ENCODE assay signal across 18 cellular contexts in genomic region chr3:125351152-125351551, GRCh38. TPM values are rescaled to one million over a fixed set of nuclear protein-coding genes. Genes with fewer than 3 reads are reported as not detected.
DNase-seq lines count a peak whose midpoint lies in the region; ATAC-seq and TF ChIP-seq lines count a peak whose summit lies in the region.
"Had no signal": no experiment of that assay in that cellular context is flagged by ENCODE, and none has a peak within 500 bp of the region (broad histone marks: within the 10 kb centered on the region; RNA-seq: fewer than 3 reads in every experiment).

No MANE protein-coding gene starts in this region.

- H3K27me3 Mint-ChIP-seq in stimulated activated naive CD8-positive, alpha-beta T cell treated with anti-CD3 and anti-CD28 coated beads, Interleukin-15, Interleukin-2, amounts not matched to agents 100 ng/mL and 50 ng/mL, for 24 hours: no peaks in the 10 kb centered on the region
- H3K27me3 Mint-ChIP-seq in HFFc6 (ENCODE audit: insufficient read depth) (no peaks in the 10 kb centered on the region; the same call in 1 of the 2 replicates), endothelial cell (ENCODE audit: unreplicated experiment) (no peaks in the 10 kb centered on the region), T-helper 17 cell (no peaks in the 10 kb centered on the region)
- H3K27me3 Mint-ChIP-seq in activated naive CD8-positive, alpha-beta T cell treated with anti-CD3 and anti-CD28 coated beads, Interleukin-2, amount 50 U/mL, for 24 hours: no peaks in the 10 kb centered on the region

- TF ChIP-seq CTCF in HFFc6 (IDR thresholded peaks at IDR 0.05) (no peak), endothelial cell (IDR thresholded peaks at IDR 0.05; ENCODE audit: unreplicated experiment) (no peak)

- peaks cover 78% of the 10 kb centered on the region for H3K4me1 Mint-ChIP-seq in stimulated activated naive CD8-positive, alpha-beta T cell treated with anti-CD3 and anti-CD28 coated beads, Interleukin-15, Interleukin-2, amounts not matched to agents 100 ng/mL and 50 ng/mL, for 24 hours (ENCODE audit: low read depth)
- H3K4me1 Mint-ChIP-seq in HFFc6 (ENCODE audit: low read depth): peaks cover 61% of the 10 kb centered on the region
- H3K4me1 Mint-ChIP-seq in activated naive CD8-positive, alpha-beta T cell treated with anti-CD3 and anti-CD28 coated beads, Interleukin-2, amount 50 U/mL, for 24 hours: peaks cover 69% of the 10 kb centered on the region
- peaks cover 9% of the 10 kb centered on the region for H3K4me1 Mint-ChIP-seq in endothelial cell (ENCODE audit: unreplicated experiment)
- H3K4me1 Mint-ChIP-seq in T-helper 17 cell: peaks cover 36% of the 10 kb centered on the region

- no peak for DNase-seq in stimulated activated naive CD8-positive, alpha-beta T cell treated with anti-CD3 and anti-CD28 coated beads, Interleukin-15, Interleukin-2, amounts not matched to agents 100 U/mL and 50 U/mL, for 24 hours
- DNase-seq in HFFc6 (no peak), endothelial cell (ENCODE audit: low spot score) (no peak), OCI-M2 (lab: John Stamatoyannopoulos, UW; ENCODE audit: unreplicated experiment) (no peak), T-helper 17 cell (no peak)
- DNase-seq in activated naive CD8-positive, alpha-beta T cell treated with anti-CD3 and anti-CD28 coated beads, Interleukin-2, amount 50 U/mL, for 24 hours: no peak
- DNase-seq in activated naive CD4-positive, alpha-beta T cell treated with anti-CD3 and anti-CD28 coated beads, Interleukin-2, amount 50 U/mL, for 16 hours: no peak
- DNase-seq: activated CD4-positive, alpha-beta T cell treated with anti-CD3 and anti-CD28 coated beads for 48 hours; activated naive CD4-positive, alpha-beta T cell; activated T-cell treated with anti-CD3 and anti-CD28 coated beads, Interleukin-2, amount 50 U/mL, for 48 hours; amygdala; DMS79; mesenchymal stem cell; NCI-H1417; NCI-H2029 treated with DMSO at 0.1 percent for 48 hours; NCI-H226 had no signal

- H3K9me3 Mint-ChIP-seq in stimulated activated naive CD8-positive, alpha-beta T cell treated with anti-CD3 and anti-CD28 coated beads, Interleukin-15, Interleukin-2, amounts not matched to agents 100 ng/mL and 50 ng/mL, for 24 hours: no peaks in the 10 kb centered on the region
- H3K9me3 Mint-ChIP-seq in HFFc6 (peaks cover 6% of the 10 kb centered on the region; the same call in 1 of the 2 replicates), endothelial cell (ENCODE audit: unreplicated experiment) (no peaks in the 10 kb centered on the region)
- peaks cover 9% of the 10 kb centered on the region for H3K9me3 Mint-ChIP-seq in activated naive CD8-positive, alpha-beta T cell treated with anti-CD3 and anti-CD28 coated beads, Interleukin-2, amount 50 U/mL, for 24 hours

- H3K4me3 Mint-ChIP-seq in stimulated activated naive CD8-positive, alpha-beta T cell treated with anti-CD3 and anti-CD28 coated beads, Interleukin-15, Interleukin-2, amounts not matched to agents 100 ng/mL and 50 ng/mL, for 24 hours: no peak overlapping the region
- H3K4me3 Mint-ChIP-seq in HFFc6 (no peak overlapping the region; the same call in 1 of the 2 replicates), endothelial cell (ENCODE audit: unreplicated experiment) (no peak overlapping the region), T-helper 17 cell (no peak overlapping the region)
- H3K4me3 Mint-ChIP-seq in activated naive CD8-positive, alpha-beta T cell treated with anti-CD3 and anti-CD28 coated beads, Interleukin-2, amount 50 U/mL, for 24 hours: no peak overlapping the region

- H3K9me3 ChIP-seq in T-helper 17 cell (ENCODE audit: control insufficient read depth, low read length, poor library complexity, severe bottlenecking): peaks cover 2% of the 10 kb centered on the region
- H3K9me3 ChIP-seq: A549 had no signal

- H3K27ac Mint-ChIP-seq in stimulated activated naive CD8-positive, alpha-beta T cell treated with anti-CD3 and anti-CD28 coated beads, Interleukin-15, Interleukin-2, amounts not matched to agents 100 ng/mL and 50 ng/mL, for 24 hours: peak overlapping the region; percentile 61
- H3K27ac Mint-ChIP-seq in HFFc6: peak overlapping the region; percentile 77
- H3K27ac Mint-ChIP-seq in activated naive CD8-positive, alpha-beta T cell treated with anti-CD3 and anti-CD28 coated beads, Interleukin-2, amount 50 U/mL, for 24 hours: peak overlapping the region; percentile 62
- H3K27ac Mint-ChIP-seq in endothelial cell (ENCODE audit: unreplicated experiment): no peak overlapping the region
- H3K27ac Mint-ChIP-seq in T-helper 17 cell: no peak overlapping the region

- ATAC-seq in stimulated activated naive CD8-positive, alpha-beta T cell treated with anti-CD3 and anti-CD28 coated beads, Interleukin-15, Interleukin-2, amounts not matched to agents 100 U/mL and 50 U/mL, for 24 hours: no peak
- no peak for ATAC-seq in activated naive CD8-positive, alpha-beta T cell treated with anti-CD3 and anti-CD28 coated beads, Interleukin-2, amount 50 U/mL, for 24 hours
- ATAC-seq in T-helper 17 cell: no peak
- ATAC-seq: A549 had no signal

- peaks cover 38% of the 10 kb centered on the region for H3K36me3 Mint-ChIP-seq in stimulated activated naive CD8-positive, alpha-beta T cell treated with anti-CD3 and anti-CD28 coated beads, Interleukin-15, Interleukin-2, amounts not matched to agents 100 ng/mL and 50 ng/mL, for 24 hours (ENCODE audit: low read depth)
- H3K36me3 Mint-ChIP-seq in HFFc6 (ENCODE audit: low read depth) (peaks cover 31% of the 10 kb centered on the region), endothelial cell (ENCODE audit: low read depth, unreplicated experiment) (no peaks in the 10 kb centered on the region), T-helper 17 cell (ENCODE audit: low read depth) (peaks cover 2% of the 10 kb centered on the region)
- H3K36me3 Mint-ChIP-seq in activated naive CD8-positive, alpha-beta T cell treated with anti-CD3 and anti-CD28 coated beads, Interleukin-2, amount 50 U/mL, for 24 hours (ENCODE audit: low read depth): peaks cover 22% of the 10 kb centered on the region

RNA-seq across cellular contexts. Expression of gene ZNF148, which starts 24.0 kb away (rescaled TPM):
- 10 to 100 TPM; 41.4 to 51.4 (median 47.5) TPM for total RNA-seq in HFFc6 (2021; fragmentation: NEBNext Ultra II Directional; extraction: Animal tissue kit (Norgen Biotek cat#: 25700))
- total RNA-seq in endothelial cell (ENCODE audit: unreplicated experiment): 34.3 TPM
- 10 to 100 TPM; 40.0 to 40.8 TPM for total RNA-seq in T-helper 17 cell

Comparison
In these comparisons a context has a peak if more than half of its experiments do, and no peak if none do; other contexts are left out.
1. H3K27ac Mint-ChIP-seq: peak in stimulated activated naive CD8-positive, alpha-beta T cell treated with anti-CD3 and anti-CD28 coated beads, Interleukin-15, Interleukin-2, amounts not matched to agents 100 ng/mL and 50 ng/mL, for 24 hours (single experiment), HFFc6 (single experiment) and activated naive CD8-positive, alpha-beta T cell treated with anti-CD3 and anti-CD28 coated beads, Interleukin-2, amount 50 U/mL, for 24 hours (single experiment); none in endothelial cell (single experiment) and T-helper 17 cell (single experiment).